ENCODE assay signal across 8 cellular contexts in genomic region chr9:128071475-128071874, GRCh38. TPM values are rescaled to one million over a fixed set of nuclear protein-coding genes. Genes with fewer than 3 reads are reported as not detected.
A peak's percentile ranks its signal among the peaks of the same experiment; 100 is the strongest.
DNase-seq lines count a peak whose midpoint lies in the region; ATAC-seq, FAIRE-seq and TF ChIP-seq lines count a peak whose summit lies in the region.
"Not testable (repeated sequence)": the region's sequence is repeated elsewhere in the genome, so short reads cannot be mapped to it uniquely, and the experiment has no call there.

No MANE protein-coding gene starts in this region.

- H3K36me3 ChIP-seq in OCI-LY3 (replicated peaks; ENCODE audit: low read depth, low read length); GM12878 (ENCODE audit: control insufficient read depth in 2 of 2, insufficient read depth in 2 of 2, low read length in 1 of 2); cardiac muscle cell; muscle layer of duodenum (ENCODE audit: control insufficient read depth in 1 of 2, insufficient read depth in 2 of 2, low read length in 2 of 2): not testable (repeated sequence)

- CTCF ChIA-PET in Calu3 (lab: Charles Lee) = not testable (repeated sequence)
- CTCF ChIA-PET in activated CD4-positive, alpha-beta memory T cell treated with anti-CD3 and anti-CD28 coated beads, Interleukin-2, amount 10 ng/mL, durations not matched to agents 7 days and 5 days (lab: Charles Lee) = interaction anchor here (2.3 to 3.6 kb wide), 3 partner anchors 12 to 128 kb away, joined by 8 to 27 read pairs (median 19); no protein-coding TSS in a partner anchor
- CTCF ChIA-PET in GM12878 (lab: Yijun Ruan, JAX) = interaction anchor here (1.2 to 5.3 kb wide), 7 partner anchors 12 to 129 kb away, joined by 3 to 33 read pairs (median 13); no protein-coding TSS in a partner anchor

- POLR2A ChIA-PET in activated CD4-positive, alpha-beta memory T cell treated with anti-CD3 and anti-CD28 coated beads, Interleukin-2, amount 10 ng/mL, durations not matched to agents 7 days and 5 days (lab: Charles Lee) = interaction anchor here (1.4 to 1.9 kb wide), 5 partner anchors 10 to 45 kb away, joined by 4 to 7 read pairs (median 5); no protein-coding TSS in a partner anchor
- POLR2A ChIA-PET in GM12878 (lab: Charles Lee) = interaction anchor here (1.0 to 1.7 kb wide), 6 partner anchors 11 to 204 kb away, joined by 3 to 7 read pairs (median 4); partner anchors contain the start of genes EEIG1, GOLGA2 and SWI5

- H2AFZ ChIP-seq in OCI-LY3 (ENCODE audit: low read depth, low read length) = not testable (repeated sequence)
- H2AFZ ChIP-seq in GM12878 (ENCODE audit: control insufficient read depth, low read depth, low read length) = 0 out of 2 replicates have a peak overlapping the region, but pooled peaks have one; percentile 26

- in situ Hi-C loops in GM12878 (cut with MboI) = not testable (repeated sequence)

- H3K27me3 Mint-ChIP-seq in Calu3 (ENCODE audit: unreplicated experiment); activated CD4-positive, alpha-beta memory T cell treated with anti-CD3 and anti-CD28 coated beads, Interleukin-2, amount 10 ng/mL, durations not matched to agents 7 days and 5 days; type B pancreatic cell: not testable (repeated sequence)

- H3K4me3 Mint-ChIP-seq in Calu3 (ENCODE audit: low read depth, unreplicated experiment) (peak overlapping the region; percentile 33), type B pancreatic cell (peak overlapping the region; percentile 76)
- H3K4me3 Mint-ChIP-seq in activated CD4-positive, alpha-beta memory T cell treated with anti-CD3 and anti-CD28 coated beads, Interleukin-2, amount 10 ng/mL, durations not matched to agents 7 days and 5 days = peak overlapping the region; percentile 70

- intact Hi-C loops in Calu3 (cut with micrococcal nuclease; ENCODE audit: unreplicated experiment); GM12878 (cut with micrococcal nuclease; ENCODE audit: unreplicated experiment): not testable (repeated sequence)

- peak overlapping the region; percentile 96 for H3K27ac ChIP-seq in OCI-LY3 (ENCODE audit: low read length)
- H3K27ac ChIP-seq in GM12878 (ENCODE audit: control insufficient read depth, insufficient read depth) = peak overlapping the region; percentile 87
- H3K27ac ChIP-seq in cardiac muscle cell = peak overlapping the region; percentile 90
- H3K27ac ChIP-seq in muscle layer of duodenum (ENCODE audit: low read length) = peak overlapping the region; percentile 90
- H3K27ac ChIP-seq in skin epidermis = peak overlapping the region in 20 of 21 experiments; percentile 20 to 93 (median 80)

- TF ChIP-seq EP300 in GM12878 (IDR thresholded peaks at IDR 0.05; ENCODE audit: borderline replicate concordance in 1 of 2, control insufficient read depth in 1 of 2, low read depth in 2 of 2, low read length in 2 of 2) = not testable (repeated sequence)

- ATAC-seq in GM12878 = not testable (repeated sequence)

- H3K9me3 Mint-ChIP-seq in Calu3 (ENCODE audit: low read depth, unreplicated experiment); activated CD4-positive, alpha-beta memory T cell treated with anti-CD3 and anti-CD28 coated beads, Interleukin-2, amount 10 ng/mL, durations not matched to agents 7 days and 5 days; type B pancreatic cell: not testable (repeated sequence)

- peak overlapping the region; percentile 78 for H3K4me2 ChIP-seq in OCI-LY3 (ENCODE audit: low read length)
- peak overlapping the region; percentile 93 for H3K4me2 ChIP-seq in GM12878 (ENCODE audit: control insufficient read depth, insufficient read depth)

- peaks cover 44% of the 10 kb centered on the region for H3K4me1 ChIP-seq in OCI-LY3 (ENCODE audit: low read length)
- H3K4me1 ChIP-seq in GM12878 (ENCODE audit: control insufficient read depth, insufficient read depth, low read length) = peaks cover 25% of the 10 kb centered on the region
- peaks cover 32% of the 10 kb centered on the region for H3K4me1 ChIP-seq in cardiac muscle cell (ENCODE audit: low read depth)
- H3K4me1 ChIP-seq in muscle layer of duodenum (ENCODE audit: control insufficient read depth in 1 of 2, insufficient read depth in 2 of 2, low read length in 2 of 2) = peaks cover 17 to 43% of the 10 kb centered on the region in 2 donors

- not testable (repeated sequence) for H3K9me3 ChIP-seq in OCI-LY3 (ENCODE audit: insufficient read depth, low read length); GM12878 (replicated peaks; ENCODE audit: control insufficient read depth, insufficient read depth, low read length); cardiac muscle cell (ENCODE audit: low read depth); muscle layer of duodenum (ENCODE audit: control insufficient read depth in 1 of 2, low read length in 2 of 2)

- H3K4me1 Mint-ChIP-seq in Calu3 (ENCODE audit: low read depth, unreplicated experiment) (peaks cover 20% of the 10 kb centered on the region), type B pancreatic cell (ENCODE audit: unreplicated experiment) (peaks cover 33% of the 10 kb centered on the region)
- H3K4me1 Mint-ChIP-seq in activated CD4-positive, alpha-beta memory T cell treated with anti-CD3 and anti-CD28 coated beads, Interleukin-2, amount 10 ng/mL, durations not matched to agents 7 days and 5 days = peaks cover 41% of the 10 kb centered on the region

- not testable (repeated sequence) for TF ChIP-seq CTCF in Calu3 (IDR thresholded peaks at IDR 0.05; ENCODE audit: unreplicated experiment); OCI-LY3 (IDR thresholded peaks at IDR 0.05; ENCODE audit: low read depth, low read length); GM12878 (IDR thresholded peaks at IDR 0.05 in 2 of 3, conservative IDR thresholded peaks at IDR 0.05 in 1 of 3; ENCODE audit: control insufficient read depth in 2 of 3, extremely low read depth in 1 of 3, insufficient read depth in 1 of 3, low read depth in 3 of 3, low read length in 3 of 3); cardiac muscle cell (IDR thresholded peaks at IDR 0.05; ENCODE audit: low read depth, low read length); type B pancreatic cell (conservative IDR thresholded peaks at IDR 0.05)

- H3K36me3 Mint-ChIP-seq in Calu3 (ENCODE audit: insufficient read depth, unreplicated experiment) = peaks cover 34% of the 10 kb centered on the region
- H3K36me3 Mint-ChIP-seq in activated CD4-positive, alpha-beta memory T cell treated with anti-CD3 and anti-CD28 coated beads, Interleukin-2, amount 10 ng/mL, durations not matched to agents 7 days and 5 days (ENCODE audit: low read depth) = peaks cover 37% of the 10 kb centered on the region
- not testable (repeated sequence) for H3K36me3 Mint-ChIP-seq in type B pancreatic cell

- H3K27ac Mint-ChIP-seq in Calu3 (ENCODE audit: unreplicated experiment) = not testable (repeated sequence)
- peak overlapping the region; percentile 92 for H3K27ac Mint-ChIP-seq in activated CD4-positive, alpha-beta memory T cell treated with anti-CD3 and anti-CD28 coated beads, Interleukin-2, amount 10 ng/mL, durations not matched to agents 7 days and 5 days
- H3K27ac Mint-ChIP-seq in type B pancreatic cell = peak overlapping the region; percentile 87

- not testable (repeated sequence) for TF ChIP-seq POLR2A in GM12878 (IDR thresholded peaks at IDR 0.05; ENCODE audit: low read depth, low read length)

- peaks cover 78% of the 10 kb centered on the region for H3K79me2 ChIP-seq in OCI-LY3 (ENCODE audit: low read length)
- peaks cover 74% of the 10 kb centered on the region for H3K79me2 ChIP-seq in GM12878 (ENCODE audit: control insufficient read depth, insufficient read depth, low read length)

- H4K20me1 ChIP-seq in OCI-LY3 (ENCODE audit: insufficient read depth, low read length); GM12878 (ENCODE audit: control insufficient read depth, insufficient read depth): not testable (repeated sequence)

- TF ChIP-seq RAD21 in GM12878 (IDR thresholded peaks at IDR 0.05; ENCODE audit: insufficient read depth, low read depth, low read length) = not testable (repeated sequence)

- H3K27me3 ChIP-seq in OCI-LY3 (ENCODE audit: low read depth, low read length); GM12878 (replicated peaks in 1 of 2; ENCODE audit: control insufficient read depth in 2 of 2, insufficient read depth in 2 of 2, low read length in 1 of 2); cardiac muscle cell; muscle layer of duodenum (ENCODE audit: low read depth, low read length): not testable (repeated sequence)

- RAD21 ChIA-PET in GM12878 (lab: Charles Lee; ENCODE audit: unreplicated experiment) = interaction anchor here (0.6 to 3.3 kb wide), 7 partner anchors 8 to 116 kb away, joined by 3 to 11 read pairs (median 3); no protein-coding TSS in a partner anchor

- FAIRE-seq in GM12878 (lab: Jason Lieb, UNC) = not testable (repeated sequence)

- not testable (repeated sequence) for BruUV-seq in Calu3 (replicated peaks; lab: Mats Ljungman, UMichigan); GM12878 (replicated peaks; lab: Mats Ljungman, UMichigan)

- SMC1A ChIA-PET in GM12878 (lab: Charles Lee; ENCODE audit: uncharacterized antibody, unreplicated experiment) = interaction anchor here (1.8 to 5.1 kb wide), 5 partner anchors 11 to 117 kb away, joined by 9 to 21 read pairs (median 11); no protein-coding TSS in a partner anchor

- H3K4me3 ChIP-seq in OCI-LY3 (ENCODE audit: low read length) = peak overlapping the region; percentile 69
- H3K4me3 ChIP-seq in GM12878 = peak overlapping the region; percentile 56
- H3K4me3 ChIP-seq in cardiac muscle cell; muscle layer of duodenum (ENCODE audit: low read depth in 1 of 2, low read length in 2 of 2); skin epidermis: not testable (repeated sequence)

- H3K9ac ChIP-seq in OCI-LY3 (ENCODE audit: low read length) (peak overlapping the region; percentile 73), GM12878 (ENCODE audit: control insufficient read depth, insufficient read depth, low read length) (peak overlapping the region; percentile 72)

- 88% methylated on average over 12 of the region's 12 CpGs for WGBS in GM12878 (ENCODE audit: insufficient coverage, insufficient replicate concordance, low lambda C conversion rate, missing lambda C conversion rate)

- DNase-seq in Calu3; activated CD4-positive, alpha-beta memory T cell treated with anti-CD3 and anti-CD28 coated beads, Interleukin-2, amount 10 ng/mL, durations not matched to agents 7 days and 5 days; GM12878 (ENCODE audit: low read depth, low spot score); cardiac muscle cell (ENCODE audit: low read depth in 1 of 2, low spot score in 1 of 2); type B pancreatic cell (ENCODE audit: extremely low spot score, unreplicated experiment): not testable (repeated sequence)

RNA-seq across cellular contexts. Expression of gene SLC25A25, which starts 3.4 kb away (rescaled TPM):
- total RNA-seq in Calu3 (2022) (19.5 and 22.1 TPM in 2 replicates), GM12878 (2014; rRNA removed) (17.1 and 17.5 TPM in 2 replicates), GM12878 (2014; rRNA removed; fragmentation: Illumina TruSeq; extraction: Trizol) (10.1 and 10.2 TPM in 2 replicates), GM12878 (2021) (14.3 and 15.7 TPM in 2 replicates), cardiac muscle cell (13.0 and 15.8 TPM in 2 replicates), type B pancreatic cell (ENCODE audit: low replicate concordance) (19.1 and 39.0 TPM in 2 replicates)
- total RNA-seq in activated CD4-positive, alpha-beta memory T cell treated with anti-CD3 and anti-CD28 coated beads, Interleukin-2, amount 10 ng/mL, durations not matched to agents 7 days and 5 days = 10 to 100 TPM; 21.3 to 22.2 TPM
- 21.3 and 21.7 TPM in 2 replicates for total RNA-seq in GM12878 (2013; cell fraction: nucleolus; rRNA removed)
- 3.3 TPM for polyA plus RNA-seq in GM12878 (2011; ENCODE audit: low read depth)
- polyA plus RNA-seq in GM12878 (2011; rRNA removed) (5.9 and 8.2 TPM in 2 replicates), GM12878 (2014; fragmentation: Illumina TruSeq; extraction: Trizol) (3.2 and 6.6 TPM in 2 replicates), GM12878 (2014; fragmentation: Nextera tagmentation; extraction: Ambion mirVana) (under 1 TPM in 1 of 2 experiments, not detected in 1; 0.04 TPM), GM12878 (2014; rRNA removed) (12.4 and 13.4 TPM in 2 replicates), GM12878 (2016; fragmentation: Nextera tagmentation; extraction: Ambion mirVana) (10 to 100 TPM; 12.4 to 13.6 TPM), cardiac muscle cell (9.1 and 9.8 TPM in 2 replicates)
- polyA plus RNA-seq in GM12878 (2011; cell fraction: cytosol; rRNA removed) = 6.2 and 8.2 TPM in 2 replicates
- 10.2 and 14.8 TPM in 2 replicates for polyA plus RNA-seq in GM12878 (2011; cell fraction: nucleus; rRNA removed)
- 7.6 and 8.5 TPM in 2 replicates for polyA plus RNA-seq in GM12878 (2012)
- polyA minus RNA-seq in GM12878 (2011; rRNA and poly(A)+ RNA removed) = 5.6 and 9.7 TPM in 2 replicates
- polyA minus RNA-seq in GM12878 (2011; cell fraction: cytosol; rRNA and poly(A)+ RNA removed) = 3.7 and 5.5 TPM in 2 replicates
- 3.9 and 5.6 TPM in 2 replicates for polyA minus RNA-seq in GM12878 (2011; cell fraction: nucleus; rRNA and poly(A)+ RNA removed)

RNA-seq across cellular contexts. Expression of gene NAIF1, which starts 4.4 kb away (rescaled TPM):
- total RNA-seq in Calu3 (2022) (6.7 and 9.0 TPM in 2 replicates), GM12878 (2014; rRNA removed) (10.7 and 14.2 TPM in 2 replicates), GM12878 (2014; rRNA removed; fragmentation: Illumina TruSeq; extraction: Trizol) (6.3 and 6.4 TPM in 2 replicates), GM12878 (2021) (8.6 and 10.3 TPM in 2 replicates), cardiac muscle cell (9.4 and 15.2 TPM in 2 replicates), type B pancreatic cell (ENCODE audit: low replicate concordance) (6.7 and 10.3 TPM in 2 replicates)
- total RNA-seq in activated CD4-positive, alpha-beta memory T cell treated with anti-CD3 and anti-CD28 coated beads, Interleukin-2, amount 10 ng/mL, durations not matched to agents 7 days and 5 days = 10 to 100 TPM; 12.0 to 14.1 TPM
- 8.3 and 10.0 TPM in 2 replicates for total RNA-seq in GM12878 (2013; cell fraction: nucleolus; rRNA removed)
- 4.5 TPM for polyA plus RNA-seq in GM12878 (2011; ENCODE audit: low read depth)
- polyA plus RNA-seq in GM12878 (2011; rRNA removed) (6.1 and 9.4 TPM in 2 replicates), GM12878 (2014; fragmentation: Illumina TruSeq; extraction: Trizol) (5.2 and 6.2 TPM in 2 replicates), GM12878 (2014; fragmentation: Nextera tagmentation; extraction: Ambion mirVana) (1 to 10 TPM; 2.4 to 5.2 TPM), GM12878 (2014; rRNA removed) (8.5 and 9.3 TPM in 2 replicates), GM12878 (2016; fragmentation: Nextera tagmentation; extraction: Ambion mirVana) (1 to 10 TPM; 5.0 to 7.9 TPM), cardiac muscle cell (6.9 and 10.9 TPM in 2 replicates)
- 12.1 and 15.0 TPM in 2 replicates for polyA plus RNA-seq in GM12878 (2011; cell fraction: cytosol; rRNA removed)
- 5.9 and 7.8 TPM in 2 replicates for polyA plus RNA-seq in GM12878 (2011; cell fraction: nucleus; rRNA removed)
- 8.4 and 9.3 TPM in 2 replicates for polyA plus RNA-seq in GM12878 (2012)
- 11.7 and 16.2 TPM in 2 replicates for polyA minus RNA-seq in GM12878 (2011; rRNA and poly(A)+ RNA removed)
- 6.7 and 10.7 TPM in 2 replicates for polyA minus RNA-seq in GM12878 (2011; cell fraction: cytosol; rRNA and poly(A)+ RNA removed)
- polyA minus RNA-seq in GM12878 (2011; cell fraction: nucleus; rRNA and poly(A)+ RNA removed) = 1.8 and 5.3 TPM in 2 replicates

RNA-seq across cellular contexts. Expression of gene PTGES2, which starts 56.1 kb away (rescaled TPM):
- total RNA-seq in Calu3 (2022) (121 and 137 TPM in 2 replicates), GM12878 (2014; rRNA removed) (127 and 141 TPM in 2 replicates), GM12878 (2014; rRNA removed; fragmentation: Illumina TruSeq; extraction: Trizol) (45.8 and 57.9 TPM in 2 replicates), GM12878 (2021) (99.5 and 106 TPM in 2 replicates), cardiac muscle cell (132 and 141 TPM in 2 replicates), type B pancreatic cell (ENCODE audit: low replicate concordance) (67.2 and 85.0 TPM in 2 replicates)
- total RNA-seq in activated CD4-positive, alpha-beta memory T cell treated with anti-CD3 and anti-CD28 coated beads, Interleukin-2, amount 10 ng/mL, durations not matched to agents 7 days and 5 days = 10 to 100 TPM; 35.6 to 38.1 TPM
- 116 TPM in 2 replicates for total RNA-seq in GM12878 (2013; cell fraction: nucleolus; rRNA removed)
- polyA plus RNA-seq in GM12878 (2011; ENCODE audit: low read depth) = 19.0 TPM
- polyA plus RNA-seq in GM12878 (2011; rRNA removed) (54.8 and 98.8 TPM in 2 replicates), GM12878 (2014; fragmentation: Illumina TruSeq; extraction: Trizol) (34.3 and 59.9 TPM in 2 replicates), GM12878 (2014; fragmentation: Nextera tagmentation; extraction: Ambion mirVana) (1 to 10 TPM; 2.1 to 7.0 TPM), GM12878 (2014; rRNA removed) (107 and 125 TPM in 2 replicates), GM12878 (2016; fragmentation: Nextera tagmentation; extraction: Ambion mirVana) (100 to 1,000 TPM; 114 to 131 TPM), cardiac muscle cell (206 and 240 TPM in 2 replicates)
- 104 and 167 TPM in 2 replicates for polyA plus RNA-seq in GM12878 (2011; cell fraction: cytosol; rRNA removed)
- polyA plus RNA-seq in GM12878 (2011; cell fraction: nucleus; rRNA removed) = 214 and 242 TPM in 2 replicates
- 37.4 and 47.3 TPM in 2 replicates for polyA plus RNA-seq in GM12878 (2012)
- 67.9 and 113 TPM in 2 replicates for polyA minus RNA-seq in GM12878 (2011; rRNA and poly(A)+ RNA removed)
- polyA minus RNA-seq in GM12878 (2011; cell fraction: cytosol; rRNA and poly(A)+ RNA removed) = 32.5 and 41.4 TPM in 2 replicates
- polyA minus RNA-seq in GM12878 (2011; cell fraction: nucleus; rRNA and poly(A)+ RNA removed) = 42.6 and 74.1 TPM in 2 replicates
